In the genomic region with DNA sequence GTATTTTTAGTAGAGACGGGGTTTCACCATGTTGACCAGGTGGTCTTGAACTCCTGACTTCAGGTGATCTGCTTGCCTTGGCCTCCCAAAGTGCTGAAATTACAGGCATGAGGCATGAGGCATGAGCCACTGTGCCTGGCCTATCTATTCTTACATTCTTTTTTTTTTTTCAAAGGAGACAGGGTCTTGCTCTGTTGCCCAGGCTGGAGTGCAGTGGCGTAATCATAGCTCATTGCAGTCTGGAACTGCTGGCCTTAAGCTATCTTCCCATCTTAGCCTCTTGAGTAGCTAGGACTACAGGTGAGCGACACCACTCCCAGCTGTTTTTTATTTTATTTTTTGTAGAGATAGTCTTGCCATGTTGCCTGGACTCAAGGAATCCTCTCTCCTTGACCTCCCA, we compare ENCODE assay signal across 21 cellular contexts. TPM values are rescaled to one million over a fixed set of nuclear protein-coding genes. Genes with fewer than 3 reads are reported as not detected.
DNase-seq lines count a peak whose midpoint lies in the region; ATAC-seq, FAIRE-seq and TF ChIP-seq lines count a peak whose summit lies in the region.
"Had no signal": no experiment of that assay in that cellular context is flagged by ENCODE, and none has a peak within 500 bp of the region (broad histone marks: within the 10 kb centered on the region; RNA-seq: fewer than 3 reads in every experiment).

No MANE protein-coding gene starts in this region.

- H2BK5ac ChIP-seq in trophoblast cell (ENCODE audit: low read depth, low read length, poor library complexity): no peak overlapping the region

- no peak for TF ChIP-seq RAD21 in HepG2 (CRISPR knock-in tag; IDR thresholded peaks at IDR 0.05)

- H3K9me3 ChIP-seq in HepG2 (ENCODE audit: low read length) (no peaks in the 10 kb centered on the region), right lobe of liver (no peaks in the 10 kb centered on the region), trophoblast cell (ENCODE audit: insufficient read depth, low read depth, low read length) (no peaks in the 10 kb centered on the region)
- H3K9me3 ChIP-seq: A549; BLaER1 treated with 17β-estradiol and CSF1 and Interleukin-3, amounts not matched to agents 10 nM and 100 nM; Caco-2 had no signal

- H3K4me1 ChIP-seq in HepG2 (ENCODE audit: insufficient read depth, low read length) (peaks cover 7% of the 10 kb centered on the region; the same call in 1 of the 2 replicates), right lobe of liver (no peaks in the 10 kb centered on the region), trophoblast cell (ENCODE audit: control insufficient read depth in 1 of 2, insufficient read depth in 2 of 2, low read length in 2 of 2) (no peaks in the 10 kb centered on the region)

- H2AFZ ChIP-seq in HepG2 (ENCODE audit: low read length) (no peak overlapping the region), trophoblast cell (ENCODE audit: insufficient read depth, low read length, poor library complexity) (no peak overlapping the region)

- 98% methylated on average over 3 of the region's 3 CpGs for WGBS in HepG2 (ENCODE audit: low lambda C conversion rate)
- WGBS in right lobe of liver (ENCODE audit: insufficient coverage, low coverage, low lambda C conversion rate, missing lambda C conversion rate): 100% methylated on average over 1 of the region's 3 CpGs
- WGBS in trophoblast cell (ENCODE audit: extremely low coverage, insufficient coverage, insufficient read length): no CpG with 5 or more reads among the region's 3 CpGs

- H3K9me3 Mint-ChIP-seq in WTC11: no peaks in the 10 kb centered on the region
- H3K9me3 Mint-ChIP-seq: CD4-positive, alpha-beta T cell; CD8-positive, alpha-beta T cell had no signal

- FAIRE-seq in HepG2 (lab: Jason Lieb, UNC) (no peak), H54 (lab: Jason Lieb, UNC) (no peak)
- FAIRE-seq: A549, D721Med, GM12891, GM19239 had no signal

- DNase-seq in HepG2 (ENCODE audit: low spot score) (no peak), right lobe of liver (no peak), WTC11 (ENCODE audit: low spot score) (no peak), trophoblast cell (peak; percentile 57 to 72), Kasumi-1 (lab: John Stamatoyannopoulos, UW) (no peak), H54 (ENCODE audit: insufficient read length, low spot score) (no peak)
- DNase-seq: AML-193; Caco-2; Calu3; CD4-positive, alpha-beta T cell; CD8-positive, alpha-beta T cell; DMS79 treated with DMSO at 0.1 percent for 48 hours; GF-D8 had no signal

- no peak overlapping the region for H4K91ac ChIP-seq in trophoblast cell (ENCODE audit: low read depth, low read length)

- H2BK120ac ChIP-seq in trophoblast cell (ENCODE audit: insufficient read depth, low read length, poor library complexity): no peak overlapping the region

- in situ Hi-C loops in HepG2 (cut with HindIII; ENCODE audit: extremely low pct_ligation_motif_present, low pct_unique_long_range_greater_than_20kb): no loop called here

- no peak for TF ChIP-seq CTCF in HepG2 (CRISPR knock-in tag; IDR thresholded peaks at IDR 0.05)
- no peak for TF ChIP-seq CTCF in right lobe of liver (IDR thresholded peaks at IDR 0.05)
- no peak for TF ChIP-seq CTCF in WTC11 (IDR thresholded peaks at IDR 0.05)

- TF ChIP-seq POLR2A in HepG2 (IDR thresholded peaks at IDR 0.05; ENCODE audit: insufficient read depth in 1 of 2, low read depth in 2 of 2, low read length in 2 of 2) (no peak), right lobe of liver (IDR thresholded peaks at IDR 0.05) (no peak), H54 (IDR thresholded peaks at IDR 0.05; ENCODE audit: low read depth, low read length) (no peak)

- intact Hi-C loops in HepG2 (cut with micrococcal nuclease; ENCODE audit: unreplicated experiment) (no loop called here), right lobe of liver (cut with DNase I) (no loop called here)

- H3K27me3 ChIP-seq in HepG2 (ENCODE audit: control insufficient read depth in 1 of 2, insufficient read depth in 2 of 2, low read length in 2 of 2) (no peaks in the 10 kb centered on the region), right lobe of liver (no peaks in the 10 kb centered on the region), trophoblast cell (ENCODE audit: insufficient read depth, low read length) (no peaks in the 10 kb centered on the region)
- H3K27me3 ChIP-seq: BLaER1 treated with 17β-estradiol and CSF1 and Interleukin-3, amounts not matched to agents 10 nM and 100 nM had no signal

- H4K12ac ChIP-seq in trophoblast cell (ENCODE audit: low read depth, low read length): no peak overlapping the region

- H3K79me1 ChIP-seq in trophoblast cell (ENCODE audit: low read length): no peaks in the 10 kb centered on the region

- H2BK12ac ChIP-seq in trophoblast cell (ENCODE audit: low read length): no peak overlapping the region

- H3K14ac ChIP-seq in trophoblast cell (ENCODE audit: low read length): no peak overlapping the region

- POLR2A ChIA-PET in HepG2 (lab: Yijun Ruan, JAX): interaction anchor here (1.4 kb wide), 1 partner anchor 21 kb away, joined by 4 read pairs; a partner anchor contains a TSS
- POLR2A ChIA-PET in WTC11 (lab: Charles Lee): no interaction called here

- H3K27me3 Mint-ChIP-seq in WTC11 (ENCODE audit: low read depth): no peaks in the 10 kb centered on the region
- H3K27me3 Mint-ChIP-seq: B cell; CD4-positive, alpha-beta T cell had no signal

- CTCF ChIA-PET in HepG2 (lab: Yijun Ruan, JAX; ENCODE audit: low intra/inter-chr PET ratio, low total read pairs) (no interaction called here), WTC11 (lab: Charles Lee) (no interaction called here)

- H3K4me2 ChIP-seq in HepG2 (ENCODE audit: low read depth, low read length): no peak overlapping the region
- no peak overlapping the region for H3K4me2 ChIP-seq in trophoblast cell (ENCODE audit: low read length)
- H3K4me2 ChIP-seq: A549; BLaER1 treated with 17β-estradiol and CSF1 and Interleukin-3, amounts not matched to agents 10 nM and 100 nM had no signal

- H3K36me3 Mint-ChIP-seq in WTC11: peaks cover 9% of the 10 kb centered on the region; the same call in 1 of the 2 replicates

- H3K27ac ChIP-seq in HepG2 (ENCODE audit: extremely low read length, insufficient read depth, low read length) (no peak overlapping the region), right lobe of liver (no peak overlapping the region), trophoblast cell (ENCODE audit: low read depth, low read length) (no peak overlapping the region)
- H3K27ac ChIP-seq: 22Rv1; A549; BLaER1 treated with 17β-estradiol and CSF1 and Interleukin-3, amounts not matched to agents 10 nM and 100 nM; C4-2B had no signal

- H3K23ac ChIP-seq in trophoblast cell (ENCODE audit: low read length): no peak overlapping the region

- H3K79me2 ChIP-seq in HepG2 (ENCODE audit: insufficient read depth, low read length): peaks cover 91% of the 10 kb centered on the region
- peaks cover 5% of the 10 kb centered on the region for H3K79me2 ChIP-seq in trophoblast cell (ENCODE audit: control insufficient read depth, insufficient read depth, low read length, poor library complexity)

- H2AK5ac ChIP-seq in trophoblast cell (ENCODE audit: low read length): no peak overlapping the region

- no peak overlapping the region for H3K4ac ChIP-seq in trophoblast cell (ENCODE audit: low read depth, low read length)

- TF ChIP-seq EP300 in HepG2 (IDR thresholded peaks at IDR 0.05; ENCODE audit: low read depth in 2 of 2, low read length in 2 of 2) (no peak), HepG2 (CRISPR knock-in tag; IDR thresholded peaks at IDR 0.05; ENCODE audit: borderline replicate concordance) (no peak)

- H3K9ac ChIP-seq in HepG2 (ENCODE audit: insufficient read depth, low read depth, low read length) (no peak overlapping the region), trophoblast cell (ENCODE audit: low read length) (no peak overlapping the region)
- H3K9ac ChIP-seq: BLaER1 treated with 17β-estradiol and CSF1 and Interleukin-3, amounts not matched to agents 10 nM and 100 nM had no signal

- BruUV-seq in HepG2 (replicated peaks; lab: Mats Ljungman, UMichigan): no TSS peak

- H3K27ac Mint-ChIP-seq in WTC11: no peak overlapping the region
- H3K27ac Mint-ChIP-seq: B cell; CD8-positive, alpha-beta T cell had no signal

- peaks cover 2% of the 10 kb centered on the region for H3K4me1 Mint-ChIP-seq in WTC11

- 0 out of 5 replicates have a peak, but pooled peaks cover 0 to 8% of the 10 kb centered on the region in 2 experiments for H3K36me3 ChIP-seq in HepG2 (replicated peaks in 1 of 2; ENCODE audit: control insufficient read depth in 1 of 2, insufficient read depth in 2 of 2, low read length in 2 of 2)
- no peaks in the 10 kb centered on the region for H3K36me3 ChIP-seq in right lobe of liver
- peaks cover 1 to 3% of the 10 kb centered on the region in 2 experiments for H3K36me3 ChIP-seq in trophoblast cell (ENCODE audit: control insufficient read depth in 1 of 2, insufficient read depth in 2 of 2, low read length in 2 of 2)

- H4K20me1 ChIP-seq in HepG2 (ENCODE audit: insufficient read depth, low read length): peaks cover 17% of the 10 kb centered on the region; the same call in 1 of the 2 replicates

- H4K8ac ChIP-seq in trophoblast cell (ENCODE audit: low read depth, low read length): no peak overlapping the region

- ATAC-seq in HepG2 (no peak), right lobe of liver (no peak), WTC11 (no peak)
- ATAC-seq: A549; CD8-positive, alpha-beta T cell had no signal

- peak overlapping the region; percentile 37 for H3K18ac ChIP-seq in trophoblast cell (ENCODE audit: low read length)

- no peak overlapping the region for H3K4me3 Mint-ChIP-seq in WTC11
- H3K4me3 Mint-ChIP-seq: B cell; CD8-positive, alpha-beta T cell had no signal

- H3K4me3 ChIP-seq in HepG2 (replicated peaks in 1 of 3; ENCODE audit: insufficient read depth in 1 of 3, low read depth in 2 of 3, low read length in 3 of 3) (no peak overlapping the region), right lobe of liver (no peak overlapping the region), trophoblast cell (ENCODE audit: low read depth, low read length) (no peak overlapping the region)
- H3K4me3 ChIP-seq: A549; BLaER1 treated with 17β-estradiol and CSF1 and Interleukin-3, amounts not matched to agents 10 nM and 100 nM had no signal

RNA-seq across cellular contexts. Expression of a gene that starts 20.5 kb away (rescaled TPM):
- 21.3 and 25.9 TPM in 2 replicates for total RNA-seq in HepG2 (2016; rRNA removed; fragmentation: Illumina TruSeq; extraction: Trizol)
- total RNA-seq in HepG2 (2016; cell fraction: cytosol; rRNA removed; fragmentation: Illumina TruSeq; extraction: Trizol; ENCODE audit: low read depth): 15.6 and 19.7 TPM in 2 replicates
- 18.9 and 19.6 TPM in 2 replicates for total RNA-seq in HepG2 (2016; cell fraction: insoluble cytoplasmic fraction; rRNA removed; fragmentation: Illumina TruSeq; extraction: Trizol)
- total RNA-seq in HepG2 (2016; cell fraction: membrane; rRNA removed; fragmentation: Illumina TruSeq; extraction: Trizol): 10.7 and 11.3 TPM in 2 replicates
- total RNA-seq in HepG2 (2016; cell fraction: nucleus; rRNA removed; fragmentation: Illumina TruSeq; extraction: Trizol): 13.9 and 15.9 TPM in 2 replicates
- polyA plus RNA-seq in HepG2 (2011; rRNA removed): 7.7 and 7.9 TPM in 2 replicates
- polyA plus RNA-seq in HepG2 (2011; cell fraction: cytosol; rRNA removed): 3.0 and 4.2 TPM in 2 replicates
- 5.1 and 6.1 TPM in 2 replicates for polyA plus RNA-seq in HepG2 (2011; cell fraction: nucleus; rRNA removed)
- polyA plus RNA-seq in HepG2 (2012): 11.0 and 12.9 TPM in 2 replicates
- polyA plus RNA-seq in HepG2 (2016; cell fraction: cytosol; fragmentation: Illumina TruSeq; extraction: Trizol; ENCODE audit: low read depth): 0.66 and 0.77 TPM in 2 replicates
- 12.8 and 15.4 TPM in 2 replicates for polyA plus RNA-seq in HepG2 (2016; cell fraction: insoluble cytoplasmic fraction; fragmentation: Illumina TruSeq; extraction: Trizol; ENCODE audit: low read depth)
- polyA plus RNA-seq in HepG2 (2016; cell fraction: membrane; fragmentation: Illumina TruSeq; extraction: Trizol; ENCODE audit: low read depth): 1.9 TPM in 2 replicates
- 16.3 and 17.5 TPM in 2 replicates for polyA plus RNA-seq in HepG2 (2016; cell fraction: nucleus; fragmentation: Illumina TruSeq; extraction: Trizol; ENCODE audit: insufficient read depth, low read depth)
- 7.7 and 8.4 TPM in 2 replicates for polyA minus RNA-seq in HepG2 (2011; rRNA and poly(A)+ RNA removed; ENCODE audit: low replicate concordance)
- polyA minus RNA-seq in HepG2 (2011; cell fraction: cytosol; rRNA and poly(A)+ RNA removed): 14.1 and 20.3 TPM in 2 replicates
- 18.3 and 23.4 TPM in 2 replicates for polyA minus RNA-seq in HepG2 (2011; cell fraction: nucleus; rRNA and poly(A)+ RNA removed)
- total RNA-seq in right lobe of liver: 10 to 100 TPM in 1 of 6 experiments, 1 to 10 TPM in 5; 8.2 to 10.4 (median 8.8) TPM
- total RNA-seq in WTC11 (2021): 14.6 to 17.0 TPM (median 16.8 TPM) in 3 replicates
- 10.3 and 10.7 TPM in 2 replicates for polyA plus RNA-seq in trophoblast cell (2013)

Comparison
In these comparisons a context has a peak if more than half of its experiments do, and no peak if none do; other contexts are left out.
1. DNase-seq: peak in trophoblast cell (2 of 2); none in HepG2 (single experiment), right lobe of liver (0 of 3), WTC11 (single experiment), Kasumi-1 (0 of 2) and H54 (single experiment).